In genomic region chrX:19795289-19795688, GRCh38 we compare ENCODE assay signal across 13 cellular contexts.
DNase-seq lines count a peak whose midpoint lies in the region; ATAC-seq lines count a peak whose summit lies in the region.
"Had no signal": no experiment of that assay in that cellular context is flagged by ENCODE, and none has a peak within 500 bp of the region (broad histone marks: within the 10 kb centered on the region; RNA-seq: fewer than 3 reads in every experiment).

No MANE protein-coding gene starts in this region.

- no peak for DNase-seq in activated T-cell treated with anti-CD3 and anti-CD28 coated beads, Interleukin-2, amount 50 U/mL, for 24 hours
- DNase-seq in activated T-cell treated with anti-CD3 and anti-CD28 coated beads for 4 hours (no peak), T1000 (lab: John Stamatoyannopoulos, UW) (no peak), kidney glomerular epithelial cell (lab: John Stamatoyannopoulos, UW) (no peak)
- no peak for DNase-seq in activated T-helper 1 cell treated with anti-CD3 and anti-CD28 coated beads, Interleukin-12 subunit alpha, Interleukin-12 subunit beta, Interleukin-2, Interleukin-4 antibody, amounts not matched to agents 30 ng/mL and 10 ng/mL and 1 ng/mL, durations not matched to agents 14 hours and 24 hours and 36 hours (ENCODE audit: low spot score)
- no peak for DNase-seq in natural killer cell treated with Interleukin-12 subunit alpha and Interleukin-12 subunit beta and Interleukin-15 and Interleukin-18, amount 100 ng/mL, for 72 hours (ENCODE audit: low spot score)
- DNase-seq: activated effector memory CD4-positive, alpha-beta T cell treated with Interleukin-2 at 50 U/mL for 16 hours; COR-L47; NCI-H1092 treated with DMSO at 0.1 percent for 48 hours; NCI-H82 had no signal

- no peak for ATAC-seq in natural killer cell treated with Interleukin-12 subunit alpha and Interleukin-12 subunit beta and Interleukin-15 and Interleukin-18, amount 100 ng/mL, for 72 hours
- no peak for ATAC-seq in GM18502 (IDR thresholded peaks at IDR 0.05; ENCODE audit: poor library complexity, unreplicated experiment)
- ATAC-seq: esophagus mucosa had no signal

- intact Hi-C loops in activated T-helper 1 cell treated with anti-CD3 and anti-CD28 coated beads, Interleukin-12 subunit alpha, Interleukin-12 subunit beta, Interleukin-2, Interleukin-4 antibody, amounts not matched to agents 30 ng/mL and 10 ng/mL and 1 ng/mL, durations not matched to agents 14 hours and 24 hours and 36 hours (cut with micrococcal nuclease): loop anchor here (5.0 kb wide), 1 partner anchor 168 kb away; no protein-coding TSS in a partner anchor

- peak overlapping the region; percentile 96 for H3K27ac Mint-ChIP-seq in activated T-cell treated with anti-CD3 and anti-CD28 coated beads, Interleukin-2, amount 50 U/mL, for 24 hours
- peak overlapping the region in 2 of 3 donors; percentile 16 to 23 for H3K27ac Mint-ChIP-seq in IgD-negative memory B cell
- peak overlapping the region; percentile 29 for H3K27ac Mint-ChIP-seq in activated T-helper 1 cell treated with anti-CD3 and anti-CD28 coated beads, Interleukin-12 subunit alpha, Interleukin-12 subunit beta, Interleukin-2, Interleukin-4 antibody, amounts not matched to agents 30 ng/mL and 10 ng/mL and 1 ng/mL, durations not matched to agents 14 hours and 24 hours and 36 hours
- H3K27ac Mint-ChIP-seq in natural killer cell treated with Interleukin-12 subunit alpha and Interleukin-12 subunit beta and Interleukin-15 and Interleukin-18, amount 100 ng/mL, for 72 hours: peak overlapping the region; percentile 74 to 85

- no peaks in the 10 kb centered on the region for H3K27me3 Mint-ChIP-seq in activated T-cell treated with anti-CD3 and anti-CD28 coated beads, Interleukin-2, amount 50 U/mL, for 24 hours
- no peaks in the 10 kb centered on the region for H3K27me3 Mint-ChIP-seq in IgD-negative memory B cell
- no peaks in the 10 kb centered on the region for H3K27me3 Mint-ChIP-seq in activated T-helper 1 cell treated with anti-CD3 and anti-CD28 coated beads, Interleukin-12 subunit alpha, Interleukin-12 subunit beta, Interleukin-2, Interleukin-4 antibody, amounts not matched to agents 30 ng/mL and 10 ng/mL and 1 ng/mL, durations not matched to agents 14 hours and 24 hours and 36 hours (ENCODE audit: insufficient read depth)
- no peaks in the 10 kb centered on the region for H3K27me3 Mint-ChIP-seq in natural killer cell treated with Interleukin-12 subunit alpha and Interleukin-12 subunit beta and Interleukin-15 and Interleukin-18, amount 100 ng/mL, for 72 hours

- peaks cover 26% of the 10 kb centered on the region for H3K36me3 Mint-ChIP-seq in activated T-cell treated with anti-CD3 and anti-CD28 coated beads, Interleukin-2, amount 50 U/mL, for 24 hours (ENCODE audit: low read depth)
- no peaks in the 10 kb centered on the region for H3K36me3 Mint-ChIP-seq in IgD-negative memory B cell
- peaks cover 18% of the 10 kb centered on the region for H3K36me3 Mint-ChIP-seq in activated T-helper 1 cell treated with anti-CD3 and anti-CD28 coated beads, Interleukin-12 subunit alpha, Interleukin-12 subunit beta, Interleukin-2, Interleukin-4 antibody, amounts not matched to agents 30 ng/mL and 10 ng/mL and 1 ng/mL, durations not matched to agents 14 hours and 24 hours and 36 hours (ENCODE audit: low read depth)
- H3K36me3 Mint-ChIP-seq in natural killer cell treated with Interleukin-12 subunit alpha and Interleukin-12 subunit beta and Interleukin-15 and Interleukin-18, amount 100 ng/mL, for 72 hours: peaks cover 5% of the 10 kb centered on the region

- no peaks in the 10 kb centered on the region for H3K9me3 Mint-ChIP-seq in activated T-cell treated with anti-CD3 and anti-CD28 coated beads, Interleukin-2, amount 50 U/mL, for 24 hours
- no peaks in the 10 kb centered on the region for H3K9me3 Mint-ChIP-seq in IgD-negative memory B cell
- no peaks in the 10 kb centered on the region for H3K9me3 Mint-ChIP-seq in activated T-helper 1 cell treated with anti-CD3 and anti-CD28 coated beads, Interleukin-12 subunit alpha, Interleukin-12 subunit beta, Interleukin-2, Interleukin-4 antibody, amounts not matched to agents 30 ng/mL and 10 ng/mL and 1 ng/mL, durations not matched to agents 14 hours and 24 hours and 36 hours
- H3K9me3 Mint-ChIP-seq in natural killer cell treated with Interleukin-12 subunit alpha and Interleukin-12 subunit beta and Interleukin-15 and Interleukin-18, amount 100 ng/mL, for 72 hours: no peaks in the 10 kb centered on the region

- peak overlapping the region; percentile 16 for H3K4me3 Mint-ChIP-seq in activated T-cell treated with anti-CD3 and anti-CD28 coated beads, Interleukin-2, amount 50 U/mL, for 24 hours
- no peak overlapping the region for H3K4me3 Mint-ChIP-seq in IgD-negative memory B cell
- H3K4me3 Mint-ChIP-seq in activated T-helper 1 cell treated with anti-CD3 and anti-CD28 coated beads, Interleukin-12 subunit alpha, Interleukin-12 subunit beta, Interleukin-2, Interleukin-4 antibody, amounts not matched to agents 30 ng/mL and 10 ng/mL and 1 ng/mL, durations not matched to agents 14 hours and 24 hours and 36 hours: peak overlapping the region; percentile 39
- peak overlapping the region; percentile 86 for H3K4me3 Mint-ChIP-seq in natural killer cell treated with Interleukin-12 subunit alpha and Interleukin-12 subunit beta and Interleukin-15 and Interleukin-18, amount 100 ng/mL, for 72 hours

- H3K4me1 Mint-ChIP-seq in activated T-cell treated with anti-CD3 and anti-CD28 coated beads, Interleukin-2, amount 50 U/mL, for 24 hours (ENCODE audit: low read depth): peaks cover 70% of the 10 kb centered on the region
- peaks cover 20 to 28% (median 24%) of the 10 kb centered on the region in 3 donors for H3K4me1 Mint-ChIP-seq in IgD-negative memory B cell
- H3K4me1 Mint-ChIP-seq in activated T-helper 1 cell treated with anti-CD3 and anti-CD28 coated beads, Interleukin-12 subunit alpha, Interleukin-12 subunit beta, Interleukin-2, Interleukin-4 antibody, amounts not matched to agents 30 ng/mL and 10 ng/mL and 1 ng/mL, durations not matched to agents 14 hours and 24 hours and 36 hours (ENCODE audit: low read depth): peaks cover 74% of the 10 kb centered on the region
- H3K4me1 Mint-ChIP-seq in natural killer cell treated with Interleukin-12 subunit alpha and Interleukin-12 subunit beta and Interleukin-15 and Interleukin-18, amount 100 ng/mL, for 72 hours (ENCODE audit: low read depth in 2 of 2): peaks cover 52 to 59% of the 10 kb centered on the region in 2 donors

Comparison
In these comparisons a context has a peak if more than half of its experiments do, and no peak if none do; other contexts are left out.
1. H3K27ac Mint-ChIP-seq: peak in every context shown above with its lines; median percentile 96 in activated T-cell treated with anti-CD3 and anti-CD28 coated beads, Interleukin-2, amount 50 U/mL, for 24 hours; 80 in natural killer cell treated with Interleukin-12 subunit alpha and Interleukin-12 subunit beta and Interleukin-15 and Interleukin-18, amount 100 ng/mL, for 72 hours; 29 in activated T-helper 1 cell treated with anti-CD3 and anti-CD28 coated beads, Interleukin-12 subunit alpha, Interleukin-12 subunit beta, Interleukin-2, Interleukin-4 antibody, amounts not matched to agents 30 ng/mL and 10 ng/mL and 1 ng/mL, durations not matched to agents 14 hours and 24 hours and 36 hours; 20 in IgD-negative memory B cell.
2. H3K4me3 Mint-ChIP-seq: peak in activated T-cell treated with anti-CD3 and anti-CD28 coated beads, Interleukin-2, amount 50 U/mL, for 24 hours (single experiment), activated T-helper 1 cell treated with anti-CD3 and anti-CD28 coated beads, Interleukin-12 subunit alpha, Interleukin-12 subunit beta, Interleukin-2, Interleukin-4 antibody, amounts not matched to agents 30 ng/mL and 10 ng/mL and 1 ng/mL, durations not matched to agents 14 hours and 24 hours and 36 hours (single experiment) and natural killer cell treated with Interleukin-12 subunit alpha and Interleukin-12 subunit beta and Interleukin-15 and Interleukin-18, amount 100 ng/mL, for 72 hours (single experiment); none in IgD-negative memory B cell (0 of 4).